In the genomic region with DNA sequence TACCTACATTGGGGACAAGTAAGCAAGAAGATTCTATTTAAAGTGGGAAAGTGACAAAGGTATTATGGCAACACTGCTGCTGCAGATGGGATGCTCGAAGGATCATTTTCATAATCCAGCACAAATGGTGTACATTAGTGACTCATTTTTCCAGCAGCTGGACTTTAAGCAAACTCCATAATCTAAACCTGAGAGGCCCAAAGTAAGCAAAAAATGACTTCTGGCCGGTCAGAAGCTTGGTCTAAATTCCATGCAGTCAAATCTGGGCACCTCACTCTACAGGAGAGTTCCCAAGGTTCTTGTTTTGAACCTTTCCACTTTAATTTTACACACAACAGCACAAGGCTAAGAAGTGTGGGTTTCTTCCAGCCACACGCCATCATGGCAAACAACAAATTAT, we compare ENCODE assay signal across 16 cellular contexts. TPM values are rescaled to one million over a fixed set of nuclear protein-coding genes. Genes with fewer than 3 reads are reported as not detected.
DNase-seq lines count a peak whose midpoint lies in the region; ATAC-seq and TF ChIP-seq lines count a peak whose summit lies in the region.
"Had no signal": no experiment of that assay in that cellular context is flagged by ENCODE, and none has a peak within 500 bp of the region (broad histone marks: within the 10 kb centered on the region; RNA-seq: fewer than 3 reads in every experiment).

No MANE protein-coding gene starts in this region.

- H3K4me3 ChIP-seq in OCI-LY3 (ENCODE audit: low read length) (peak overlapping the region; percentile 39), smooth muscle cell (no peak overlapping the region)
- H3K4me3 ChIP-seq: PC-9 had no signal

- H3K27ac ChIP-seq in OCI-LY3 (ENCODE audit: low read length) (peak overlapping the region; percentile 37), smooth muscle cell (ENCODE audit: low read depth) (peak overlapping the region; percentile 11)
- H3K27ac ChIP-seq: PC-9 had no signal

- H3K79me2 ChIP-seq in OCI-LY3 (ENCODE audit: low read length) (no peaks in the 10 kb centered on the region), smooth muscle cell (ENCODE audit: low read depth) (no peaks in the 10 kb centered on the region)

- peaks cover 4% of the 10 kb centered on the region for H3F3A ChIP-seq in smooth muscle cell (ENCODE audit: low read depth)

- peak overlapping the region; percentile 18; the same call in 1 of the 2 replicates for H2AFZ ChIP-seq in OCI-LY3 (ENCODE audit: low read depth, low read length)
- no peak overlapping the region for H2AFZ ChIP-seq in smooth muscle cell (ENCODE audit: low read depth)
- H2AFZ ChIP-seq: PC-9 had no signal

- peak; percentile 22 for DNase-seq in DMS53 treated with DMSO at 0.1 percent for 48 hours (lab: John Stamatoyannopoulos, UW; ENCODE audit: unreplicated experiment)
- peak; percentile 69 for DNase-seq in fibroblast of peridontal ligament (ENCODE audit: extremely low read depth)
- no peak for DNase-seq in smooth muscle cell (lab: John Stamatoyannopoulos, UW; ENCODE audit: unreplicated experiment)
- DNase-seq in NCI-H1092 (lab: John Stamatoyannopoulos, UW) = no peak
- DNase-seq: C1 segment of cervical spinal cord, GF-D8, HFFc6, MV-4-11, NCI-H1417 treated with DMSO at 0.1 percent for 48 hours, NCI-H2029, NCI-H2171, NCI-H748 treated with DMSO at 0.1 percent for 48 hours, PC-9 had no signal

- H3K4me1 ChIP-seq in OCI-LY3 (ENCODE audit: low read length) (peaks cover 37% of the 10 kb centered on the region), smooth muscle cell (ENCODE audit: low read depth) (peaks cover 16% of the 10 kb centered on the region)

- H3K36me3 ChIP-seq in OCI-LY3 (replicated peaks; ENCODE audit: low read depth, low read length) (no peaks in the 10 kb centered on the region), smooth muscle cell (ENCODE audit: low read depth) (no peaks in the 10 kb centered on the region)

- H3K9me3 ChIP-seq in OCI-LY3 (ENCODE audit: insufficient read depth, low read length) = no peaks in the 10 kb centered on the region
- H3K9me3 ChIP-seq in smooth muscle cell (replicated peaks; ENCODE audit: low read depth) = no peaks in the 10 kb centered on the region

- H3K4me2 ChIP-seq in OCI-LY3 (ENCODE audit: low read length) (peak overlapping the region; percentile 67), smooth muscle cell (peak overlapping the region; percentile 30)
- H3K4me2 ChIP-seq: PC-9 had no signal

- no peak for TF ChIP-seq CTCF in OCI-LY3 (IDR thresholded peaks at IDR 0.05; ENCODE audit: low read depth, low read length)
- TF ChIP-seq CTCF in smooth muscle cell (IDR thresholded peaks at IDR 0.05; ENCODE audit: borderline replicate concordance, insufficient read depth, poor library complexity, severe bottlenecking) = no peak

- H3K9ac ChIP-seq in OCI-LY3 (ENCODE audit: low read length) (peak overlapping the region; percentile 22), smooth muscle cell (ENCODE audit: low read depth) (no peak overlapping the region)

- H3K27me3 ChIP-seq in OCI-LY3 (ENCODE audit: low read depth, low read length) (no peaks in the 10 kb centered on the region), smooth muscle cell (ENCODE audit: low read depth) (no peaks in the 10 kb centered on the region)

- WGBS in smooth muscle cell (ENCODE audit: low lambda C conversion rate) = 40% methylated on average over 3 of the region's 3 CpGs

- no peaks in the 10 kb centered on the region for H4K20me1 ChIP-seq in OCI-LY3 (ENCODE audit: insufficient read depth, low read length)
- H4K20me1 ChIP-seq in smooth muscle cell (ENCODE audit: low read depth) = no peaks in the 10 kb centered on the region

- ATAC-seq in HG03342 (IDR thresholded peaks at IDR 0.05; ENCODE audit: unreplicated experiment) (no peak), HG03354 (IDR thresholded peaks at IDR 0.05; ENCODE audit: poor library complexity, severe bottlenecking, unreplicated experiment) (no peak)

RNA-seq across cellular contexts. Expression of a gene that starts 43.7 kb away (rescaled TPM):
- 5.4 and 5.9 TPM in 2 replicates for total RNA-seq in smooth muscle cell
- polyA plus RNA-seq in smooth muscle cell = 2.9 and 4.6 TPM in 2 replicates

Comparison
In these comparisons a context has a peak if more than half of its experiments do, and no peak if none do; other contexts are left out.
1. DNase-seq: peak in DMS53 treated with DMSO at 0.1 percent for 48 hours (single experiment) and fibroblast of peridontal ligament (single experiment); none in smooth muscle cell (single experiment) and NCI-H1092 (single experiment).